Comparison of ENCODE assay signal across 19 cellular contexts in genomic region chr2:69784228-69784627, GRCh38.
"Had no signal": no experiment of that assay in that cellular context is flagged by ENCODE, and none has a peak within 500 bp of the region (broad histone marks: within the 10 kb centered on the region; RNA-seq: fewer than 3 reads in every experiment).

No MANE protein-coding gene starts in this region.

- H3K36me3 Mint-ChIP-seq: naive thymus-derived CD8-positive, alpha-beta T cell had no signal

- H3K9me3 Mint-ChIP-seq: naive thymus-derived CD8-positive, alpha-beta T cell; neural crest cell; stimulated activated naive CD8-positive, alpha-beta T cell treated with anti-CD3 and anti-CD28 coated beads, Interleukin-15, amount 100 ng/mL, for 72 hours had no signal

- H3K9me3 ChIP-seq: esophagus squamous epithelium, neutrophil, suprapubic skin had no signal

- ATAC-seq: naive thymus-derived CD8-positive, alpha-beta T cell; sciatic nerve; stimulated activated naive CD8-positive, alpha-beta T cell treated with anti-CD3 and anti-CD28 coated beads, Interleukin-15, amount 100 ng/mL, for 72 hours had no signal

- DNase-seq: dermis blood vessel endothelial cell; effector memory CD4-positive, alpha-beta T cell; esophagus squamous epithelium; foreskin melanocyte; mesendoderm; naive thymus-derived CD8-positive, alpha-beta T cell; stimulated activated CD4-positive, alpha-beta T cell treated with anti-CD3 and anti-CD28 coated beads, Interleukin-12 subunit alpha, Interleukin-12 subunit beta, amount 100 ng/mL, for 4 hours; stimulated activated CD4-positive, alpha-beta T cell treated with anti-CD3 and anti-CD28 coated beads, Interleukin-1b, Interleukin-23, amount 100 ng/mL, for 48 hours; stimulated activated CD4-positive, alpha-beta T cell treated with anti-CD3 and anti-CD28 coated beads, Interleukin-4, amount 100 ng/mL, for 1 hour; stimulated activated CD8-positive, alpha-beta memory T cell treated with anti-CD3 and anti-CD28 coated beads, Interleukin-4, amount 100 ng/mL, for 48 hours; stimulated activated naive CD4-positive, alpha-beta T cell; stimulated activated naive CD8-positive, alpha-beta T cell treated with anti-CD3 and anti-CD28 coated beads, Interleukin-15, amount 100 ng/mL, for 72 hours; trophoblast cell had no signal

- H3K4me3 Mint-ChIP-seq: naive thymus-derived CD8-positive, alpha-beta T cell; neural crest cell; stimulated activated naive CD8-positive, alpha-beta T cell treated with anti-CD3 and anti-CD28 coated beads, Interleukin-15, amount 100 ng/mL, for 72 hours had no signal

- H3K4me2 ChIP-seq: smooth muscle cell had no signal

- H3K4me3 ChIP-seq: coronary artery, esophagus squamous epithelium, smooth muscle cell, suprapubic skin had no signal

- H3K27ac Mint-ChIP-seq: naive thymus-derived CD8-positive, alpha-beta T cell had no signal

- H3K27me3 ChIP-seq: esophagus squamous epithelium, neutrophil, suprapubic skin had no signal

- H3K27ac ChIP-seq: coronary artery, esophagus squamous epithelium, neutrophil, suprapubic skin had no signal
